In the genomic region with DNA sequence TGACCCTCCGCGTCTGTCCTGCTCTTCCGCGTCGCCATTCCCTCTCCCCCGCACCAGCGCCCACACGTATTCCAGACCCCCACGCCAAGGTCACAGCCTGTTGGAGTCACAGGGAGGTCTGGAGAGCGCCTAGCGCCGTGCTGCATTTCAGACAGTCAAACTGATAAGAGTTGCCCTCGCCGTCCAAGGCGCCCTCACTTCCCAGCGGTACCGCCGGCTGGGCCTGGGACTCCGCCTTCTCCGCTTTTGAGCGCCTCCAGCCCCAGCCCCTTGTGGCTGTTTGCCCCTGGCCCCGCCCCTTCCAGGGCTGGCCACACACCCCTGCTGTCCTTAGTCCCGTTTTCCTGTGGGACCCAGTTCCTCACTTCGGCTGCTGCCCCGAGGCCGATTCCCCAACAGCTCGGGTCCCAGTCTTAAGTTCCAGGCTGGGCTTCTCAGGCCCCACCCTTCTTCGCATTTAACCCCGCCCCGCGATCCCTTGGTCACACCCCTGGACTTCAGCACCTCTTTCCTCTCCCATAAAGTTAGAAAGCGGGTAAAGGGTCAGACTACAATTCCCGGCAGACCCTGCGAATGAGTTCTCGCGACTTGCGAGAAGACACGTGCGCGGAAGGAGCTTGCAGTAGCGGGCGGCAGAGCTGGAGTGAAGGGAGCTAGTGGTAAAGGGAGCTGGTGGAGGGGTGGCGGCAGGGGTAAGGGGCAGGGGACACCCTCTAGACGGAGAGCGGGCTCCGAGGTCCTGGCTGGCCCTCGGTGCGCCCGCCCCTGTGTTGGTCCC, we compare ENCODE assay signal across 8 cellular contexts. TPM values are rescaled to one million over a fixed set of nuclear protein-coding genes. Genes with fewer than 3 reads are reported as not detected.
DNase-seq lines count a peak whose midpoint lies in the region; ATAC-seq lines count a peak whose summit lies in the region.

GMPPA (plus strand) TSS at position 612 of the 778 bp plus-strand sequence. CDS start 1,085 bp downstream, outside the sequence.

- H3K9me3 ChIP-seq in aorta (ENCODE audit: control insufficient read depth, low read length): no peaks in the 10 kb centered on the region

- H3K36me3 ChIP-seq in rectal smooth muscle tissue (ENCODE audit: control insufficient read depth, insufficient read depth, low read length) (peaks cover 7% of the 10 kb centered on the region), aorta (ENCODE audit: control insufficient read depth in 1 of 2, insufficient read depth in 2 of 2, low read length in 1 of 2) (no peaks in the 10 kb centered on the region)

- H3K4me3 ChIP-seq in rectal smooth muscle tissue (ENCODE audit: low read length) (peak within 1 kb of the TSS; percentile 75), aorta (ENCODE audit: low read length in 2 of 2) (peak within 1 kb of the TSS; percentile 69 to 74)

- peak within 1 kb of the TSS; percentile 91 for H3K27ac ChIP-seq in rectal smooth muscle tissue (ENCODE audit: low read depth, low read length)
- H3K27ac ChIP-seq in aorta (ENCODE audit: low read depth in 1 of 2, low read length in 2 of 2): peak within 1 kb of the TSS; percentile 37 to 94

- H3K4me1 ChIP-seq in rectal smooth muscle tissue (ENCODE audit: control insufficient read depth, insufficient read depth, low read length) (peaks cover 12% of the 10 kb centered on the region), aorta (ENCODE audit: control insufficient read depth in 1 of 2, insufficient read depth in 2 of 2, low read length in 2 of 2) (no peaks in the 10 kb centered on the region)

- peak within 1 kb of the TSS; percentile 69 for H3K9ac ChIP-seq in rectal smooth muscle tissue (ENCODE audit: low read length)

- WGBS in aorta, 2 donors: 0% methylated on average over 49 of the region's 49 CpGs

- DNase-seq in NCI-H2081 (lab: John Stamatoyannopoulos, UW): peak; percentile 94 to 95
- peak; percentile 94 for DNase-seq in T1000 (lab: John Stamatoyannopoulos, UW)
- DNase-seq in astrocyte of the hippocampus (ENCODE audit: low read depth, low spot score): peak; percentile 98
- peak; percentile 99 for DNase-seq in hepatic stellate cell (ENCODE audit: low spot score)
- peak; percentile 98 for DNase-seq in aorta

- intact Hi-C loops in aorta (cut with DNase I): loop anchor here (2.0 to 5.0 kb wide), 3 partner anchors 36 to 51 kb away; partner anchors contain the start of gene CHPF (in 1 of the 2)

- ATAC-seq in GM18508 (IDR thresholded peaks at IDR 0.05; ENCODE audit: insufficient read depth, unreplicated experiment) (peak; percentile 94), HG03025 (IDR thresholded peaks at IDR 0.05; ENCODE audit: low FRiP score, unreplicated experiment) (peak; percentile 97), aorta (ENCODE audit: low FRiP score) (peak; percentile 92)

- H3K27me3 ChIP-seq in rectal smooth muscle tissue (ENCODE audit: control insufficient read depth, insufficient read depth, low read length): peaks cover 17% of the 10 kb centered on the region
- H3K27me3 ChIP-seq in aorta (ENCODE audit: control insufficient read depth in 1 of 2, insufficient read depth in 2 of 2, low read length in 1 of 2): no peaks in the 10 kb centered on the region

RNA-seq across cellular contexts. Expression of gene GMPPA, which starts in this region (rescaled TPM):
- total RNA-seq in aorta: 10 to 100 TPM; 38.5 to 42.3 TPM
- polyA plus RNA-seq in aorta: 100 to 1,000 TPM in 1 of 2 donors, 10 to 100 TPM in 1; 17.0 to 135 TPM

Comparison
In these comparisons a context has a peak if more than half of its experiments do, and no peak if none do; other contexts are left out.
1. Peak in every context shown above with its lines: DNase-seq, ATAC-seq, H3K4me3 ChIP-seq and H3K27ac ChIP-seq.